Comparison of ENCODE assay signal across 29 cellular contexts in the genomic region with DNA sequence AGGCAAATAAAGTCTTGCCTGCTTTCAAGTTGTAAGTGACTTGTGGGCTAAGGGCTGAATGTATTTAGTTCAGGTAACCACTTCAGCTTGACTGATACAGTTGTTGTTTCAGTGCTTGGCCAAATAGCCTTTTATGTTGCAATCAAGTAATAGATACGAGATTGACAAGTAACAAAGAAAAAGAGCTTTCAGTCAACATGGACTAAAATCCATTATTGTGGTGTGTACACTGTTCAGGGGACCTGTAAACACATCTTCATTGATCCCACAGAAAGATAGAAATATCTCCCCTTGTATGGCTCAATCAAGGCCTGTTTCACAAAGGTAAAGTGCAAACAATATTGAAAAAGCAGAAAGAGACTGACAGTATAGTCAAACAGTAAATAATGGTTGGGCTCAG.
"Had no signal": no experiment of that assay in that cellular context is flagged by ENCODE, and none has a peak within 500 bp of the region (broad histone marks: within the 10 kb centered on the region; RNA-seq: fewer than 3 reads in every experiment).

No MANE protein-coding gene starts in this region.

- H3K27me3 Mint-ChIP-seq: activated naive CD8-positive, alpha-beta T cell treated with anti-CD3 and anti-CD28 coated beads, Interleukin-2, amount 50 U/mL, for 24 hours had no signal

- H3K9me3 ChIP-seq: body of pancreas, SJSA1 had no signal

- H3K27ac ChIP-seq: ascending aorta, body of pancreas, SJSA1 had no signal

- H3K4me3 Mint-ChIP-seq: activated CD8-positive, alpha-beta T cell treated with anti-CD3 and anti-CD28 coated beads, Interleukin-2, amount 10 ng/mL, durations not matched to agents 7 days and 5 days; activated naive CD8-positive, alpha-beta T cell treated with anti-CD3 and anti-CD28 coated beads, Interleukin-2, amount 50 U/mL, for 24 hours; activated T-helper 1 cell treated with anti-CD3 and anti-CD28 coated beads, Interleukin-12 subunit alpha, Interleukin-12 subunit beta, Interleukin-2, Interleukin-4 antibody, amounts not matched to agents 30 ng/mL and 10 ng/mL and 1 ng/mL, durations not matched to agents 14 hours and 24 hours and 36 hours; T-helper 1 cell treated with Interleukin-12 subunit alpha and Interleukin-12 subunit beta and Interleukin-4 antibody, amounts not matched to agents 30 μg/mL and 1 μg/mL, for 36 hours; WTC11 had no signal

- H3K9me3 Mint-ChIP-seq: activated naive CD8-positive, alpha-beta T cell treated with anti-CD3 and anti-CD28 coated beads, Interleukin-2, amount 50 U/mL, for 24 hours; activated T-helper 1 cell treated with anti-CD3 and anti-CD28 coated beads, Interleukin-12 subunit alpha, Interleukin-12 subunit beta, Interleukin-2, Interleukin-4 antibody, amounts not matched to agents 30 ng/mL and 10 ng/mL and 1 ng/mL, durations not matched to agents 14 hours and 24 hours and 36 hours; T-helper 1 cell treated with Interleukin-12 subunit alpha and Interleukin-12 subunit beta and Interleukin-4 antibody, amounts not matched to agents 30 μg/mL and 1 μg/mL, for 36 hours had no signal

- H3K27me3 ChIP-seq: ascending aorta, body of pancreas, SJSA1 had no signal

- H3K36me3 ChIP-seq: ascending aorta, SJSA1 had no signal

- H3K4me3 ChIP-seq: ascending aorta, body of pancreas, SJSA1 had no signal

- DNase-seq: activated CD4-positive, alpha-beta T cell treated with anti-CD3 and anti-CD28 coated beads for 48 hours; activated CD4-positive, alpha-beta T cell treated with anti-CD3 and anti-CD28 coated beads, Interleukin-2, amount 50 U/mL, for 4 hours; activated CD4-positive, CD25-positive, alpha-beta regulatory T cell treated with anti-CD3 and anti-CD28 coated beads, Interleukin-2, amount 50 U/mL, for 72 hours; activated CD8-positive, alpha-beta memory T cell treated with anti-CD3 and anti-CD28 coated beads, Interleukin-2, amount 50 U/mL, for 48 hours; activated CD8-positive, alpha-beta T cell treated with anti-CD3 and anti-CD28 coated beads, Interleukin-2, amount 10 ng/mL, durations not matched to agents 7 days and 5 days; activated effector memory CD4-positive, alpha-beta T cell treated with Interleukin-2 at 50 U/mL for 16 hours; activated naive CD4-positive, alpha-beta T cell treated with Interleukin-2 at 50 U/mL for 16 hours; activated naive CD8-positive, alpha-beta T cell treated with anti-CD3 and anti-CD28 coated beads, Interleukin-2, amount 50 U/mL, for 24 hours; activated T-cell treated with anti-CD3 and anti-CD28 coated beads, Interleukin-2, amount 50 U/mL, for 1 hour; amniotic stem cell; body of pancreas; central memory CD4-positive, alpha-beta T cell; KG1; NCI-H1092; NCI-H1417 treated with DMSO at 0.1 percent for 48 hours; NCI-H187; NCI-H2081 treated with DMSO at 0.1 percent for 48 hours; NCI-H2171 treated with DMSO at 0.1 percent for 48 hours; NCI-H226; NCI-H524 treated with DMSO at 0.1 percent for 48 hours; NCI-H82; PC-3; SHP77 had no signal

- H3K4me1 Mint-ChIP-seq: activated naive CD8-positive, alpha-beta T cell treated with anti-CD3 and anti-CD28 coated beads, Interleukin-2, amount 50 U/mL, for 24 hours; WTC11 had no signal

- H3K36me3 Mint-ChIP-seq: activated naive CD4-positive, alpha-beta T cell treated with anti-CD3 and anti-CD28 coated beads, Interleukin-2, amount 50 U/mL, for 72 hours had no signal

- H3K4me1 ChIP-seq: ascending aorta, body of pancreas, SJSA1 had no signal

- H3K27ac Mint-ChIP-seq: activated CD8-positive, alpha-beta T cell treated with anti-CD3 and anti-CD28 coated beads, Interleukin-2, amount 10 ng/mL, durations not matched to agents 7 days and 5 days; activated naive CD4-positive, alpha-beta T cell treated with anti-CD3 and anti-CD28 coated beads, Interleukin-2, amount 50 U/mL, for 72 hours; activated naive CD8-positive, alpha-beta T cell treated with anti-CD3 and anti-CD28 coated beads, Interleukin-2, amount 50 U/mL, for 24 hours; activated T-helper 1 cell treated with anti-CD3 and anti-CD28 coated beads, Interleukin-12 subunit alpha, Interleukin-12 subunit beta, Interleukin-2, Interleukin-4 antibody, amounts not matched to agents 30 ng/mL and 10 ng/mL and 1 ng/mL, durations not matched to agents 14 hours and 24 hours and 36 hours; T-helper 1 cell treated with Interleukin-12 subunit alpha and Interleukin-12 subunit beta and Interleukin-4 antibody, amounts not matched to agents 30 μg/mL and 1 μg/mL, for 36 hours; WTC11 had no signal
